In the genomic region with DNA sequence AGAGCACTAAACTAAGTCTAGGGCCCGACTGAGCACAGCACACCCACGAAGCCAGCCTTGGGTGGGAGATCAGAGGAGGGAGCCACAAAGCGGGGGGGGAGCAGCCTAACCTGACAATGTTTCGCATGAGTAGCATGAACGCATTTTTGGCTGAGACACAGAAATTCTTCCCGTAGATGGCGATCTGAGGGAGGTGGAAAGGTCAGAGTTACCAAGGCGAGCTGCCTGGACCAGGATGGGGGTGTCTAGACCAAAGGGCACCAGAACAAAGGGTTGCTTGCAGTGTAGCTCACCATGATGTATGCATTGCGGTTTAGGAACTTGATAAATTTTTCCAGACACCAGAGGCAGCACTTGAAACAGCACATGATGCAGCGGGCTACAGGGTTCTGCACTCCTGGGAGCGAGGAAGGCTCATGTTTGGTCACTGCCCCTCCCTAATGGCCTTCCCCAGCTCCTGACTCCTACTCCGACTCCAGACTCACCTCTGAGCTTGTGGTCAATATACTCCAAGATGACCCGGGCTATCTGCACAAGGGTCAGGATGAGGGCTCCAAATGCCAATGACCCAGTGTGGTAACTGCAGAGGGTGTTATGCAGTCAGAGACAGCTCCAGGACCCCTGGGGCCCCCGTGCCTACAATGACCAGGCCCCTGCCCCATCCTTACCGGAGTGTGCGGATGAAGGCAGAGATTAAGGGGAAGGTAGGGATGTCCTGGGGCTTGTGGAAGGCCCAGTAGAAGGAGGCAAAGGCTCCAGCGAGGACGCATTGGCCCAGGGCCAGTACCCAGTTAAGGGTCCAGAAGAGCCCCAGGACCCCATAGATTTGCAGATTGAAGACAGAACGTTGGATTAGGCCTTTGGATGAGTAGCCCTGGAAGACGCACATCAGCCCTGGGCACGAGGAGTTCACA, we compare ENCODE assay signal across 1 cellular context.
TF ChIP-seq lines count a peak whose summit lies in the region.

No MANE protein-coding gene starts in this region.

TF ChIP-seq in HepG2, 621 proteins besides CTCF, POLR2A, EP300 and RAD21 (continued from another document and continues in another):
- TF ChIP-seq, protein P1, sequence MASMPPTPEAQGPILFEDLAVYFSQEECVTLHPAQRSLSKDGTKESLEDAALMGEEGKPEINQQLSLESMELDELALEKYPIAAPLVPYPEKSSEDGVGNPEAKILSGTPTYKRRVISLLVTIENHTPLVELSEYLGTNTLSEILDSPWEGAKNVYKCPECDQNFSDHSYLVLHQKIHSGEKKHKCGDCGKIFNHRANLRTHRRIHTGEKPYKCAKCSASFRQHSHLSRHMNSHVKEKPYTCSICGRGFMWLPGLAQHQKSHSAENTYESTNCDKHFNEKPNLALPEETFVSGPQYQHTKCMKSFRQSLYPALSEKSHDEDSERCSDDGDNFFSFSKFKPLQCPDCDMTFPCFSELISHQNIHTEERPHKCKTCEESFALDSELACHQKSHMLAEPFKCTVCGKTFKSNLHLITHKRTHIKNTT (CRISPR knock-in tag; IDR thresholded peaks at IDR 0.05): no peak
- TF ChIP-seq MLLT10 (CRISPR knock-in tag; IDR thresholded peaks at IDR 0.05) (no peak), CHCHD3 (CRISPR knock-in tag; IDR thresholded peaks at IDR 0.05) (no peak), LCORL (IDR thresholded peaks at IDR 0.05) (peak; percentile 67; the same call in 1 of the 2 replicates), LCORL (CRISPR knock-in tag; IDR thresholded peaks at IDR 0.05) (peak; percentile 99), STAT5B (CRISPR knock-in tag; IDR thresholded peaks at IDR 0.05) (peak; percentile 10; the same call in 1 of the 2 replicates), THAP11 (CRISPR knock-in tag; IDR thresholded peaks at IDR 0.05) (peak; percentile 84), NFIB (CRISPR knock-in tag; IDR thresholded peaks at IDR 0.05; ENCODE audit: borderline replicate concordance) (no peak), ZNF747 (CRISPR knock-in tag; IDR thresholded peaks at IDR 0.05; ENCODE audit: borderline replicate concordance) (peak; percentile 72; the same call in 1 of the 2 replicates), POGZ (CRISPR knock-in tag; IDR thresholded peaks at IDR 0.05) (no peak), IKZF4 (CRISPR knock-in tag; IDR thresholded peaks at IDR 0.05; ENCODE audit: borderline replicate concordance, low read depth, not compliant biosample characterization) (no peak), ZNF30 (CRISPR knock-in tag; IDR thresholded peaks at IDR 0.05) (no peak), CREM (IDR thresholded peaks at IDR 0.05) (peak; percentile 89), CREM (CRISPR knock-in tag; IDR thresholded peaks at IDR 0.05) (no peak), RXRB (CRISPR knock-in tag; IDR thresholded peaks at IDR 0.05; ENCODE audit: borderline replicate concordance) (peak; percentile 99), PHF5A (CRISPR knock-in tag; IDR thresholded peaks at IDR 0.05; ENCODE audit: low read depth, unreplicated experiment) (peak; percentile 92), ZNF619 (CRISPR knock-in tag; IDR thresholded peaks at IDR 0.05) (no peak), NFRKB (IDR thresholded peaks at IDR 0.05) (no peak), ZNF773 (CRISPR knock-in tag; IDR thresholded peaks at IDR 0.05; ENCODE audit: borderline replicate concordance) (no peak), ATRX (CRISPR knock-in tag; IDR thresholded peaks at IDR 0.05; ENCODE audit: borderline replicate concordance) (no peak), ZNF441 (CRISPR knock-in tag; IDR thresholded peaks at IDR 0.05; ENCODE audit: borderline replicate concordance) (no peak; the same call in 1 of the 2 replicates), ZBTB7B (CRISPR knock-in tag; IDR thresholded peaks at IDR 0.05) (peak; percentile 83; the same call in 1 of the 2 replicates), HNRNPK (IDR thresholded peaks at IDR 0.05; ENCODE audit: low read depth, low read length, poor library complexity, severe bottlenecking) (no peak), ZNF138 (CRISPR knock-in tag; IDR thresholded peaks at IDR 0.05; ENCODE audit: low read depth) (no peak), CCDC6 (CRISPR knock-in tag; IDR thresholded peaks at IDR 0.05) (no peak), NFYC (CRISPR knock-in tag; IDR thresholded peaks at IDR 0.05) (peak; percentile 38; the same call in 1 of the 2 replicates), ZNF484 (CRISPR knock-in tag; IDR thresholded peaks at IDR 0.05; ENCODE audit: borderline replicate concordance, low read depth) (no peak), HOXA7 (CRISPR knock-in tag; IDR thresholded peaks at IDR 0.05) (no peak), ADNP (CRISPR knock-in tag; IDR thresholded peaks at IDR 0.05) (no peak)
- TF ChIP-seq, protein P2, sequence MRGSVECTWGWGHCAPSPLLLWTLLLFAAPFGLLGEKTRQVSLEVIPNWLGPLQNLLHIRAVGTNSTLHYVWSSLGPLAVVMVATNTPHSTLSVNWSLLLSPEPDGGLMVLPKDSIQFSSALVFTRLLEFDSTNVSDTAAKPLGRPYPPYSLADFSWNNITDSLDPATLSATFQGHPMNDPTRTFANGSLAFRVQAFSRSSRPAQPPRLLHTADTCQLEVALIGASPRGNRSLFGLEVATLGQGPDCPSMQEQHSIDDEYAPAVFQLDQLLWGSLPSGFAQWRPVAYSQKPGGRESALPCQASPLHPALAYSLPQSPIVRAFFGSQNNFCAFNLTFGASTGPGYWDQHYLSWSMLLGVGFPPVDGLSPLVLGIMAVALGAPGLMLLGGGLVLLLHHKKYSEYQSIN (CRISPR knock-in tag; IDR thresholded peaks at IDR 0.05; ENCODE audit: borderline replicate concordance): no peak
- TF ChIP-seq, protein P3, sequence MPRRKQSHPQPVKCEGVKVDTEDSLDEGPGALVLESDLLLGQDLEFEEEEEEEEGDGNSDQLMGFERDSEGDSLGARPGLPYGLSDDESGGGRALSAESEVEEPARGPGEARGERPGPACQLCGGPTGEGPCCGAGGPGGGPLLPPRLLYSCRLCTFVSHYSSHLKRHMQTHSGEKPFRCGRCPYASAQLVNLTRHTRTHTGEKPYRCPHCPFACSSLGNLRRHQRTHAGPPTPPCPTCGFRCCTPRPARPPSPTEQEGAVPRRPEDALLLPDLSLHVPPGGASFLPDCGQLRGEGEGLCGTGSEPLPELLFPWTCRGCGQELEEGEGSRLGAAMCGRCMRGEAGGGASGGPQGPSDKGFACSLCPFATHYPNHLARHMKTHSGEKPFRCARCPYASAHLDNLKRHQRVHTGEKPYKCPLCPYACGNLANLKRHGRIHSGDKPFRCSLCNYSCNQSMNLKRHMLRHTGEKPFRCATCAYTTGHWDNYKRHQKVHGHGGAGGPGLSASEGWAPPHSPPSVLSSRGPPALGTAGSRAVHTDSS (CRISPR knock-in tag; conservative IDR thresholded peaks at IDR 0.05): no peak; the same call in 1 of the 2 replicates
- TF ChIP-seq, protein P4, sequence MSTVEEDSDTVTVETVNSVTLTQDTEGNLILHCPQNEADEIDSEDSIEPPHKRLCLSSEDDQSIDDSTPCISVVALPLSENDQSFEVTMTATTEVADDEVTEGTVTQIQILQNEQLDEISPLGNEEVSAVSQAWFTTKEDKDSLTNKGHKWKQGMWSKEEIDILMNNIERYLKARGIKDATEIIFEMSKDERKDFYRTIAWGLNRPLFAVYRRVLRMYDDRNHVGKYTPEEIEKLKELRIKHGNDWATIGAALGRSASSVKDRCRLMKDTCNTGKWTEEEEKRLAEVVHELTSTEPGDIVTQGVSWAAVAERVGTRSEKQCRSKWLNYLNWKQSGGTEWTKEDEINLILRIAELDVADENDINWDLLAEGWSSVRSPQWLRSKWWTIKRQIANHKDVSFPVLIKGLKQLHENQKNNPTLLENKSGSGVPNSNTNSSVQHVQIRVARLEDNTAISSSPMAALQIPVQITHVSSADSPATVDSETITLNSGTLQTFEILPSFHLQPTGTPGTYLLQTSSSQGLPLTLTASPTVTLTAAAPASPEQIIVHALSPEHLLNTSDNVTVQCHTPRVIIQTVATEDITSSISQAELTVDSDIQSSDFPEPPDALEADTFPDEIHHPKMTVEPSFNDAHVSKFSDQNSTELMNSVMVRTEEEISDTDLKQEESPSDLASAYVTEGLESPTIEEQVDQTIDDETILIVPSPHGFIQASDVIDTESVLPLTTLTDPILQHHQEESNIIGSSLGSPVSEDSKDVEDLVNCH (CRISPR knock-in tag; IDR thresholded peaks at IDR 0.05): no peak
- TF ChIP-seq, protein P5, sequence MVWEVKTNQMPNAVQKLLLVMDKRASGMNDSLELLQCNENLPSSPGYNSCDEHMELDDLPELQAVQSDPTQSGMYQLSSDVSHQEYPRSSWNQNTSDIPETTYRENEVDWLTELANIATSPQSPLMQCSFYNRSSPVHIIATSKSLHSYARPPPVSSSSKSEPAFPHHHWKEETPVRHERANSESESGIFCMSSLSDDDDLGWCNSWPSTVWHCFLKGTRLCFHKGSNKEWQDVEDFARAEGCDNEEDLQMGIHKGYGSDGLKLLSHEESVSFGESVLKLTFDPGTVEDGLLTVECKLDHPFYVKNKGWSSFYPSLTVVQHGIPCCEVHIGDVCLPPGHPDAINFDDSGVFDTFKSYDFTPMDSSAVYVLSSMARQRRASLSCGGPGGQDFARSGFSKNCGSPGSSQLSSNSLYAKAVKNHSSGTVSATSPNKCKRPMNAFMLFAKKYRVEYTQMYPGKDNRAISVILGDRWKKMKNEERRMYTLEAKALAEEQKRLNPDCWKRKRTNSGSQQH (CRISPR knock-in tag; IDR thresholded peaks at IDR 0.05; ENCODE audit: low read depth): peak; percentile 82; the same call in 1 of the 2 replicates
- TF ChIP-seq, protein P6, sequence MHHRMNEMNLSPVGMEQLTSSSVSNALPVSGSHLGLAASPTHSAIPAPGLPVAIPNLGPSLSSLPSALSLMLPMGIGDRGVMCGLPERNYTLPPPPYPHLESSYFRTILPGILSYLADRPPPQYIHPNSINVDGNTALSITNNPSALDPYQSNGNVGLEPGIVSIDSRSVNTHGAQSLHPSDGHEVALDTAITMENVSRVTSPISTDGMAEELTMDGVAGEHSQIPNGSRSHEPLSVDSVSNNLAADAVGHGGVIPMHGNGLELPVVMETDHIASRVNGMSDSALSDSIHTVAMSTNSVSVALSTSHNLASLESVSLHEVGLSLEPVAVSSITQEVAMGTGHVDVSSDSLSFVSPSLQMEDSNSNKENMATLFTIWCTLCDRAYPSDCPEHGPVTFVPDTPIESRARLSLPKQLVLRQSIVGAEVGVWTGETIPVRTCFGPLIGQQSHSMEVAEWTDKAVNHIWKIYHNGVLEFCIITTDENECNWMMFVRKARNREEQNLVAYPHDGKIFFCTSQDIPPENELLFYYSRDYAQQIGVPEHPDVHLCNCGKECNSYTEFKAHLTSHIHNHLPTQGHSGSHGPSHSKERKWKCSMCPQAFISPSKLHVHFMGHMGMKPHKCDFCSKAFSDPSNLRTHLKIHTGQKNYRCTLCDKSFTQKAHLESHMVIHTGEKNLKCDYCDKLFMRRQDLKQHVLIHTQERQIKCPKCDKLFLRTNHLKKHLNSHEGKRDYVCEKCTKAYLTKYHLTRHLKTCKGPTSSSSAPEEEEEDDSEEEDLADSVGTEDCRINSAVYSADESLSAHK (CRISPR knock-in tag; IDR thresholded peaks at IDR 0.05; ENCODE audit: borderline replicate concordance): no peak
- TF ChIP-seq, protein P7, sequence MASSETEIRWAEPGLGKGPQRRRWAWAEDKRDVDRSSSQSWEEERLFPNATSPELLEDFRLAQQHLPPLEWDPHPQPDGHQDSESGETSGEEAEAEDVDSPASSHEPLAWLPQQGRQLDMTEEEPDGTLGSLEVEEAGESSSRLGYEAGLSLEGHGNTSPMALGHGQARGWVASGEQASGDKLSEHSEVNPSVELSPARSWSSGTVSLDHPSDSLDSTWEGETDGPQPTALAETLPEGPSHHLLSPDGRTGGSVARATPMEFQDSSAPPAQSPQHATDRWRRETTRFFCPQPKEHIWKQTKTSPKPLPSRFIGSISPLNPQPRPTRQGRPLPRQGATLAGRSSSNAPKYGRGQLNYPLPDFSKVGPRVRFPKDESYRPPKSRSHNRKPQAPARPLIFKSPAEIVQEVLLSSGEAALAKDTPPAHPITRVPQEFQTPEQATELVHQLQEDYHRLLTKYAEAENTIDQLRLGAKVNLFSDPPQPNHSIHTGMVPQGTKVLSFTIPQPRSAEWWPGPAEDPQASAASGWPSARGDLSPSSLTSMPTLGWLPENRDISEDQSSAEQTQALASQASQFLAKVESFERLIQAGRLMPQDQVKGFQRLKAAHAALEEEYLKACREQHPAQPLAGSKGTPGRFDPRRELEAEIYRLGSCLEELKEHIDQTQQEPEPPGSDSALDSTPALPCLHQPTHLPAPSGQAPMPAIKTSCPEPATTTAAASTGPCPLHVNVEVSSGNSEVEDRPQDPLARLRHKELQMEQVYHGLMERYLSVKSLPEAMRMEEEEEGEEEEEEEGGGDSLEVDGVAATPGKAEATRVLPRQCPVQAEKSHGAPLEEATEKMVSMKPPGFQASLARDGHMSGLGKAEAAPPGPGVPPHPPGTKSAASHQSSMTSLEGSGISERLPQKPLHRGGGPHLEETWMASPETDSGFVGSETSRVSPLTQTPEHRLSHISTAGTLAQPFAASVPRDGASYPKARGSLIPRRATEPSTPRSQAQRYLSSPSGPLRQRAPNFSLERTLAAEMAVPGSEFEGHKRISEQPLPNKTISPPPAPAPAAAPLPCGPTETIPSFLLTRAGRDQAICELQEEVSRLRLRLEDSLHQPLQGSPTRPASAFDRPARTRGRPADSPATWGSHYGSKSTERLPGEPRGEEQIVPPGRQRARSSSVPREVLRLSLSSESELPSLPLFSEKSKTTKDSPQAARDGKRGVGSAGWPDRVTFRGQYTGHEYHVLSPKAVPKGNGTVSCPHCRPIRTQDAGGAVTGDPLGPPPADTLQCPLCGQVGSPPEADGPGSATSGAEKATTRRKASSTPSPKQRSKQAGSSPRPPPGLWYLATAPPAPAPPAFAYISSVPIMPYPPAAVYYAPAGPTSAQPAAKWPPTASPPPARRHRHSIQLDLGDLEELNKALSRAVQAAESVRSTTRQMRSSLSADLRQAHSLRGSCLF (CRISPR knock-in tag; IDR thresholded peaks at IDR 0.05; ENCODE audit: borderline replicate concordance): no peak
- TF ChIP-seq, protein P8, sequence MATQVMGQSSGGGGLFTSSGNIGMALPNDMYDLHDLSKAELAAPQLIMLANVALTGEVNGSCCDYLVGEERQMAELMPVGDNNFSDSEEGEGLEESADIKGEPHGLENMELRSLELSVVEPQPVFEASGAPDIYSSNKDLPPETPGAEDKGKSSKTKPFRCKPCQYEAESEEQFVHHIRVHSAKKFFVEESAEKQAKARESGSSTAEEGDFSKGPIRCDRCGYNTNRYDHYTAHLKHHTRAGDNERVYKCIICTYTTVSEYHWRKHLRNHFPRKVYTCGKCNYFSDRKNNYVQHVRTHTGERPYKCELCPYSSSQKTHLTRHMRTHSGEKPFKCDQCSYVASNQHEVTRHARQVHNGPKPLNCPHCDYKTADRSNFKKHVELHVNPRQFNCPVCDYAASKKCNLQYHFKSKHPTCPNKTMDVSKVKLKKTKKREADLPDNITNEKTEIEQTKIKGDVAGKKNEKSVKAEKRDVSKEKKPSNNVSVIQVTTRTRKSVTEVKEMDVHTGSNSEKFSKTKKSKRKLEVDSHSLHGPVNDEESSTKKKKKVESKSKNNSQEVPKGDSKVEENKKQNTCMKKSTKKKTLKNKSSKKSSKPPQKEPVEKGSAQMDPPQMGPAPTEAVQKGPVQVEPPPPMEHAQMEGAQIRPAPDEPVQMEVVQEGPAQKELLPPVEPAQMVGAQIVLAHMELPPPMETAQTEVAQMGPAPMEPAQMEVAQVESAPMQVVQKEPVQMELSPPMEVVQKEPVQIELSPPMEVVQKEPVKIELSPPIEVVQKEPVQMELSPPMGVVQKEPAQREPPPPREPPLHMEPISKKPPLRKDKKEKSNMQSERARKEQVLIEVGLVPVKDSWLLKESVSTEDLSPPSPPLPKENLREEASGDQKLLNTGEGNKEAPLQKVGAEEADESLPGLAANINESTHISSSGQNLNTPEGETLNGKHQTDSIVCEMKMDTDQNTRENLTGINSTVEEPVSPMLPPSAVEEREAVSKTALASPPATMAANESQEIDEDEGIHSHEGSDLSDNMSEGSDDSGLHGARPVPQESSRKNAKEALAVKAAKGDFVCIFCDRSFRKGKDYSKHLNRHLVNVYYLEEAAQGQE (IDR thresholded peaks at IDR 0.05; ENCODE audit: borderline replicate concordance in 1 of 2, low read depth in 1 of 2, low read length in 2 of 2): no peak
- TF ChIP-seq, protein P9, sequence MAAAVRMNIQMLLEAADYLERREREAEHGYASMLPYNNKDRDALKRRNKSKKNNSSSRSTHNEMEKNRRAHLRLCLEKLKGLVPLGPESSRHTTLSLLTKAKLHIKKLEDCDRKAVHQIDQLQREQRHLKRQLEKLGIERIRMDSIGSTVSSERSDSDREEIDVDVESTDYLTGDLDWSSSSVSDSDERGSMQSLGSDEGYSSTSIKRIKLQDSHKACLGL (CRISPR knock-in tag; IDR thresholded peaks at IDR 0.05): no peak
